13 cellular contexts compared by ENCODE assay signal in genomic region chr18:2686349-2686968, GRCh38. TPM values are rescaled to one million over a fixed set of nuclear protein-coding genes. Genes with fewer than 3 reads are reported as not detected.
A peak's percentile ranks its signal among the peaks of the same experiment; 100 is the strongest.
DNase-seq lines count a peak whose midpoint lies in the region; ATAC-seq lines count a peak whose summit lies in the region.
"Had no signal": no experiment of that assay in that cellular context is flagged by ENCODE, and none has a peak within 500 bp of the region (broad histone marks: within the 10 kb centered on the region; RNA-seq: fewer than 3 reads in every experiment).

No MANE protein-coding gene starts in this region.

- H3K27me3 Mint-ChIP-seq in activated CD4-positive, alpha-beta T cell treated with anti-CD3 and anti-CD28 coated beads, Interleukin-2, amount 10 ng/mL, durations not matched to agents 7 days and 5 days = no peaks in the 10 kb centered on the region
- no peaks in the 10 kb centered on the region for H3K27me3 Mint-ChIP-seq in activated naive CD8-positive, alpha-beta T cell treated with anti-CD3 and anti-CD28 coated beads, Interleukin-2, amount 50 U/mL, for 24 hours

- CTCF ChIA-PET in activated CD4-positive, alpha-beta T cell treated with anti-CD3 and anti-CD28 coated beads, Interleukin-2, amount 10 ng/mL, durations not matched to agents 7 days and 5 days (lab: Charles Lee) = interaction anchor here (0.6 to 1.5 kb wide), 3 partner anchors 11 to 115 kb away, joined by 3 to 4 read pairs (median 4); partner anchors contain the start of genes METTL4 and NDC80

- POLR2A ChIA-PET in activated CD4-positive, alpha-beta T cell treated with anti-CD3 and anti-CD28 coated beads, Interleukin-2, amount 10 ng/mL, durations not matched to agents 7 days and 5 days (lab: Charles Lee) = interaction anchor here (0.6 to 0.7 kb wide), 3 partner anchors 12 to 81 kb away, joined by 4 to 6 read pairs (median 5); no protein-coding TSS in a partner anchor

- H3K36me3 Mint-ChIP-seq in activated CD4-positive, alpha-beta T cell treated with anti-CD3 and anti-CD28 coated beads, Interleukin-2, amount 10 ng/mL, durations not matched to agents 7 days and 5 days (ENCODE audit: low read depth) = peaks cover 72% of the 10 kb centered on the region
- H3K36me3 Mint-ChIP-seq in activated naive CD8-positive, alpha-beta T cell treated with anti-CD3 and anti-CD28 coated beads, Interleukin-2, amount 50 U/mL, for 24 hours (ENCODE audit: low read depth) = peaks cover 71% of the 10 kb centered on the region

- no peak for ATAC-seq in activated naive CD8-positive, alpha-beta T cell treated with anti-CD3 and anti-CD28 coated beads, Interleukin-2, amount 50 U/mL, for 24 hours
- ATAC-seq: heart left ventricle had no signal

- H3K4me1 Mint-ChIP-seq in activated CD4-positive, alpha-beta T cell treated with anti-CD3 and anti-CD28 coated beads, Interleukin-2, amount 10 ng/mL, durations not matched to agents 7 days and 5 days = peaks cover 64% of the 10 kb centered on the region
- peaks cover 66% of the 10 kb centered on the region for H3K4me1 Mint-ChIP-seq in activated naive CD8-positive, alpha-beta T cell treated with anti-CD3 and anti-CD28 coated beads, Interleukin-2, amount 50 U/mL, for 24 hours

- peak overlapping the region; percentile 52 for H3K27ac Mint-ChIP-seq in activated CD4-positive, alpha-beta T cell treated with anti-CD3 and anti-CD28 coated beads, Interleukin-2, amount 10 ng/mL, durations not matched to agents 7 days and 5 days
- H3K27ac Mint-ChIP-seq in activated naive CD8-positive, alpha-beta T cell treated with anti-CD3 and anti-CD28 coated beads, Interleukin-2, amount 50 U/mL, for 24 hours = peak overlapping the region; percentile 66

- H3K9me3 Mint-ChIP-seq in activated CD4-positive, alpha-beta T cell treated with anti-CD3 and anti-CD28 coated beads, Interleukin-2, amount 10 ng/mL, durations not matched to agents 7 days and 5 days = peaks cover 15% of the 10 kb centered on the region
- H3K9me3 Mint-ChIP-seq in activated naive CD8-positive, alpha-beta T cell treated with anti-CD3 and anti-CD28 coated beads, Interleukin-2, amount 50 U/mL, for 24 hours = peaks cover 19% of the 10 kb centered on the region

- DNase-seq in activated CD4-positive, alpha-beta T cell treated with anti-CD3 and anti-CD28 coated beads, Interleukin-2, amount 10 ng/mL, durations not matched to agents 7 days and 5 days = no peak
- DNase-seq in activated CD4-positive, alpha-beta T cell treated with anti-CD3 and anti-CD28 coated beads, Interleukin-2, amount 50 U/mL, for 4 hours = no peak
- DNase-seq in NCI-H69 (lab: John Stamatoyannopoulos, UW) (peak; percentile 12), renal cortical epithelial cell (ENCODE audit: low read depth) (peak; percentile 22), NCI-H187 treated with DMSO at 0.1 percent for 48 hours (lab: John Stamatoyannopoulos, UW) (no peak), ecto neural progenitor cell (ENCODE audit: low spot score) (no peak), NCI-H128 (lab: John Stamatoyannopoulos, UW; ENCODE audit: unreplicated experiment) (no peak)
- no peak for DNase-seq in activated naive CD8-positive, alpha-beta T cell treated with anti-CD3 and anti-CD28 coated beads, Interleukin-2, amount 50 U/mL, for 24 hours
- DNase-seq: DMS79; effector CD8-positive, alpha-beta T cell; heart left ventricle; NCI-H187; stimulated activated CD4-positive, alpha-beta T cell treated with anti-CD3 and anti-CD28 coated beads, Interleukin-12 subunit alpha, Interleukin-12 subunit beta, amount 100 ng/mL, for 4 hours had no signal

- H3K4me3 Mint-ChIP-seq in activated CD4-positive, alpha-beta T cell treated with anti-CD3 and anti-CD28 coated beads, Interleukin-2, amount 10 ng/mL, durations not matched to agents 7 days and 5 days = no peak overlapping the region
- no peak overlapping the region for H3K4me3 Mint-ChIP-seq in activated naive CD8-positive, alpha-beta T cell treated with anti-CD3 and anti-CD28 coated beads, Interleukin-2, amount 50 U/mL, for 24 hours

RNA-seq across cellular contexts. Expression of gene SMCHD1, which starts 30.9 kb away (rescaled TPM):
- total RNA-seq in activated CD4-positive, alpha-beta T cell treated with anti-CD3 and anti-CD28 coated beads, Interleukin-2, amount 10 ng/mL, durations not matched to agents 7 days and 5 days = 100 to 1,000 TPM; 195 to 215 TPM
- total RNA-seq in renal cortical epithelial cell = 43.1 and 52.7 TPM in 2 replicates

Comparison
In these comparisons a context has a peak if more than half of its experiments do, and no peak if none do; other contexts are left out.
1. DNase-seq: peak in NCI-H69 (single experiment) and renal cortical epithelial cell (single experiment); none in activated CD4-positive, alpha-beta T cell treated with anti-CD3 and anti-CD28 coated beads, Interleukin-2, amount 10 ng/mL, durations not matched to agents 7 days and 5 days (single experiment), activated CD4-positive, alpha-beta T cell treated with anti-CD3 and anti-CD28 coated beads, Interleukin-2, amount 50 U/mL, for 4 hours (0 of 2), activated naive CD8-positive, alpha-beta T cell treated with anti-CD3 and anti-CD28 coated beads, Interleukin-2, amount 50 U/mL, for 24 hours (single experiment), NCI-H187 treated with DMSO at 0.1 percent for 48 hours (single experiment), ecto neural progenitor cell (single experiment) and NCI-H128 (single experiment).